In genomic region chr7:105521731-105522458, GRCh38 we compare ENCODE assay signal across 1 cellular context.
TF ChIP-seq lines count a peak whose summit lies in the region.

Gene PUS7 (minus strand): TSS chr7:105522271. CDS start chr7:105508512, 13,759 bp downstream.

TF ChIP-seq in K562, 482 proteins besides CTCF, POLR2A, EP300 and RAD21 (continued from another document and continues in another):
- TF ChIP-seq PBX2 (CRISPR knock-in tag; IDR thresholded peaks at IDR 0.05; ENCODE audit: low read depth) (no peak), PBX2 (tag; conservative IDR thresholded peaks at IDR 0.05; ENCODE audit: low read depth) (no peak), SPI1 (IDR thresholded peaks at IDR 0.05; ENCODE audit: borderline replicate concordance, low read depth, low read length) (no peak), ATF6 (CRISPR knock-in tag; IDR thresholded peaks at IDR 0.05) (peak; percentile 47), ZNF316 (IDR thresholded peaks at IDR 0.05) (no peak), TEAD2 (tag; IDR thresholded peaks at IDR 0.05) (no peak), PATZ1 (CRISPR knock-in tag; IDR thresholded peaks at IDR 0.05; ENCODE audit: borderline replicate concordance) (no peak), RBM14 (IDR thresholded peaks at IDR 0.05; ENCODE audit: borderline replicate concordance, insufficient read depth, low read depth, low read length) (0 out of 2 replicates have a peak, but pooled peaks have one; percentile 13), MAZ (CRISPR knock-in tag; conservative IDR thresholded peaks at IDR 0.05 in 1 of 2, IDR thresholded peaks at IDR 0.05 in 1 of 2) (peak; percentile 86 to 90; a peak in 3 of 4 replicates), SRF (CRISPR knock-in tag; IDR thresholded peaks at IDR 0.05) (no peak), ZNF354B (CRISPR knock-in tag; IDR thresholded peaks at IDR 0.05) (no peak), REST (CRISPR knock-in tag; IDR thresholded peaks at IDR 0.05; ENCODE audit: low read depth) (no peak; the same call in none of the 2 replicates), XRCC3 (IDR thresholded peaks at IDR 0.05) (no peak), GATA2 (CRISPR knock-in tag; IDR thresholded peaks at IDR 0.05) (no peak), CUX1 (CRISPR knock-in tag; IDR thresholded peaks at IDR 0.05) (no peak), ATF2 (CRISPR knock-in tag; IDR thresholded peaks at IDR 0.05) (no peak), SMARCA4 (IDR thresholded peaks at IDR 0.05) (no peak), TFAM (CRISPR knock-in tag; conservative IDR thresholded peaks at IDR 0.05) (no peak), SRSF3 (IDR thresholded peaks at IDR 0.05; ENCODE audit: insufficient read depth, low read length) (no peak), HDAC2 (IDR thresholded peaks at IDR 0.05) (peak; percentile 16; the same call in 1 of the 2 replicates), FOS (IDR thresholded peaks at IDR 0.05; ENCODE audit: extremely low read depth, insufficient read length) (no peak), SRSF7 (optimal IDR thresholded peaks at IDR 0.05; ENCODE audit: low read depth, low read length) (no peak), HLTF (IDR thresholded peaks at IDR 0.05) (no peak), ZFP30 (CRISPR knock-in tag; IDR thresholded peaks at IDR 0.05; ENCODE audit: borderline replicate concordance) (no peak), ZNF785 (CRISPR knock-in tag; IDR thresholded peaks at IDR 0.05) (no peak), HOMEZ (CRISPR knock-in tag; IDR thresholded peaks at IDR 0.05) (no peak), TBL1XR1 (IDR thresholded peaks at IDR 0.05; ENCODE audit: low read length in 2 of 2) (no peak), E2F1 (CRISPR knock-in tag; IDR thresholded peaks at IDR 0.05) (0 out of 2 replicates have a peak, but pooled peaks have one; percentile 14), RBM34 (IDR thresholded peaks at IDR 0.05; ENCODE audit: borderline replicate concordance, insufficient read depth, low read length) (no peak), CHAMP1 (IDR thresholded peaks at IDR 0.05) (no peak), RBM17 (IDR thresholded peaks at IDR 0.05; ENCODE audit: borderline replicate concordance, low read depth, low read length) (no peak)
